ENCODE assay signal across 8 cellular contexts in the genomic region with DNA sequence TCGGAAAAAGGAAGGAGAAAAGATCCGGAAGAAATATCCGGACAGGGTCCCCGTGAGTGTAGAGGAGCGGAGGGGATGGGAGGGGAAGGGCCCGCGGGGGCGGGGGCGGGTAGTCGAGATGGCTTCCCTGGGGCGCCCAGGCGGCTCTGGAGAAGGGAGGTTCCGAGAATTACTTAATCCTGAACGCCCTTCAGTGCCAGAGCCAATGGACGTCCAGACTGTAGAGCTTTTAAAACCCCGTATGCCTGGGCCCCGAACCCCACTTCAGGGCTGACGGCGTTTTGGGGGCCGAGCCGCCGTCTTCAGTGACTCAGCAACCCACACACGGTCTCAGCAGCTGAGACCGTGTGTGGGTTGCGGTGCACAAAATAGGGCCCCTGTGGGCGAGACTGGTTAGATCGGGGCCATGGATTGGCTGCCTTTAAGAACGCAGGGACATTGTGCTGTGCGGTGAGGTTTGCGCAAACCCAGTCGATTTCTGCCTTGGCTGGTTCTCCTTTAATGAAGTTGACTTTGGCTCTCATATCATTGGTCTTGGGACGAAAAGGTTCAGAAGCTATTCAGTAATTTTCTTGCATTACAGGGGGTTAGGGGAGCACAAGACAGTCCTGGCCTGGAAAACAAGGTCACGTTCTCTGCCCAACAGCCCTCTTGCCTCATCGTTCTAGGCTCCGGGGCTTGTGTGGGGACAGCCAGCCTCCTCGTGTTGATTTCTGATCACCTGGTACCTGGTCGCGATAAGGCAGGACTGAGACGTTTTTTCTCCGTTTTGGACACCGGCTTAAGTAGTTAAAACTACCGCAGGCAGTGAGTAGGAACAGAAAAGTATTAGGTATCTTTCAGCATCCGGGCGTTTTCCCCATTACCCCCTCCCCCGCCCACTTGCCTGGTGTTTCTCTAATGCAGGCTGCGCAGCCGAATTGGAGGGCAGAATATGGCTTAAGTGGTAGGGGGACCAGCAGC. TPM values are rescaled to one million over a fixed set of nuclear protein-coding genes. Genes with fewer than 3 reads are reported as not detected.
A peak's percentile ranks its signal among the peaks of the same experiment; 100 is the strongest.
DNase-seq lines count a peak whose midpoint lies in the region; ATAC-seq, FAIRE-seq and TF ChIP-seq lines count a peak whose summit lies in the region.

No MANE protein-coding gene starts in this region.

- peak; percentile 61 for ATAC-seq in GM18909 (IDR thresholded peaks at IDR 0.05; ENCODE audit: poor library complexity, unreplicated experiment)
- peak; percentile 43 for ATAC-seq in HG03460 (IDR thresholded peaks at IDR 0.05; ENCODE audit: unreplicated experiment)

- WGBS in stomach, 5 donors = 0 to 2% (median 1%) methylated on average over 30 to 47 of the region's 47 CpGs

- peak overlapping the region; percentile 69 for H3K4me3 ChIP-seq in SJSA1
- peak overlapping the region; percentile 57 for H3K4me3 ChIP-seq in neuron (ENCODE audit: low read length)
- peak overlapping the region; percentile 55 to 87 (median 70) for H3K4me3 ChIP-seq in stomach

- H2AFZ ChIP-seq in neuron (ENCODE audit: low read depth, low read length) = peak overlapping the region; percentile 95

- no peak for FAIRE-seq in frontal cortex (lab: Jason Lieb, UNC)

- no peak for TF ChIP-seq CTCF in stomach (IDR thresholded peaks at IDR 0.05)

- DNase-seq in AG08395 (ENCODE audit: low spot score) (peak; percentile 77), SJSA1 (ENCODE audit: low read depth in 1 of 2, low spot score in 2 of 2) (peak; percentile 71 to 74), frontal cortex (ENCODE audit: low spot score in 2 of 2) (peak; percentile 36 to 52), stomach (peak; percentile 72)
- DNase-seq in activated gamma-delta T cell treated with anti-CD3 and anti-CD28 coated beads, Interleukin-2, amount 50 U/mL, for 16 hours (ENCODE audit: low read depth) = peak; percentile 80

- TF ChIP-seq POLR2A in stomach (IDR thresholded peaks at IDR 0.05) = no peak

- peaks cover 14% of the 10 kb centered on the region; the same call in 1 of the 2 replicates for H3K4me1 ChIP-seq in SJSA1 (replicated peaks)
- peaks cover 7% of the 10 kb centered on the region for H3K4me1 ChIP-seq in neuron (ENCODE audit: insufficient read depth, low read length)
- H3K4me1 ChIP-seq in stomach = peaks cover 9 to 47% (median 28%) of the 10 kb centered on the region in 4 donors

- TF ChIP-seq EP300 in stomach (IDR thresholded peaks at IDR 0.05) = no peak

- H3K27me3 ChIP-seq in SJSA1 (replicated peaks) (no peaks in the 10 kb centered on the region), neuron (ENCODE audit: insufficient read depth, low read length) (no peaks in the 10 kb centered on the region), stomach (no peaks in the 10 kb centered on the region)

- no peaks in the 10 kb centered on the region for H3K9me3 ChIP-seq in SJSA1 (replicated peaks)
- no peaks in the 10 kb centered on the region for H3K9me3 ChIP-seq in neuron (ENCODE audit: low read length)
- no peaks in the 10 kb centered on the region for H3K9me3 ChIP-seq in stomach

- H3K27ac ChIP-seq in SJSA1 = peak overlapping the region; percentile 97
- H3K27ac ChIP-seq in stomach = peak overlapping the region; percentile 99 to 100 (median 100)

- H3K36me3 ChIP-seq in SJSA1 = peaks cover 10% of the 10 kb centered on the region; the same call in 1 of the 2 replicates
- H3K36me3 ChIP-seq in neuron (ENCODE audit: insufficient read depth, low read length) = no peaks in the 10 kb centered on the region
- peaks cover 6 to 8% (median 7%) of the 10 kb centered on the region in 4 donors for H3K36me3 ChIP-seq in stomach

- intact Hi-C loops in stomach (cut with DNase I; ENCODE audit: low total_unique reads) = no loop called here

RNA-seq across cellular contexts. Expression of gene GABARAPL1, which starts 0.8 kb away (rescaled TPM):
- 38.0 and 43.7 TPM in 2 replicates for total RNA-seq in SJSA1 (2014; rRNA removed; shearing (Covaris generic))
- total RNA-seq in frontal cortex = 44.8 TPM
- total RNA-seq in stomach = 100 to 1,000 TPM in 2 of 5 donors, 10 to 100 TPM in 3; 28.4 to 116 (median 91.0) TPM
- polyA plus RNA-seq in stomach = 100 to 1,000 TPM in 2 of 3 donors, 10 to 100 TPM in 1; 63.5 to 133 (median 126) TPM

RNA-seq across cellular contexts. Expression of gene TMEM52B, which starts 34.6 kb away (rescaled TPM):
- 0.63 and 1.1 TPM in 2 replicates for total RNA-seq in SJSA1 (2014; rRNA removed; shearing (Covaris generic))
- total RNA-seq in frontal cortex (not detected), stomach (under 1 TPM in 2 of 5 donors, not detected in 3; 0.14 to 0.89 TPM)
- 1 to 10 TPM in 1 of 3 donors, under 1 TPM in 1, not detected in 1; 0.31 to 1.4 TPM for polyA plus RNA-seq in stomach

RNA-seq across cellular contexts. Expression of gene OLR1, which starts 41.5 kb away (rescaled TPM):
- total RNA-seq in SJSA1 (2014; rRNA removed; shearing (Covaris generic)) = 18.2 and 32.4 TPM in 2 replicates
- 4.1 TPM for total RNA-seq in frontal cortex
- 1 to 10 TPM in 2 of 5 donors, under 1 TPM in 1, not detected in 2; 0.55 to 4.5 (median 3.8) TPM for total RNA-seq in stomach
- polyA plus RNA-seq in stomach = 1 to 10 TPM in 2 of 3 donors, under 1 TPM in 1; 0.48 to 7.4 (median 5.7) TPM

Comparison
In these comparisons a context has a peak if more than half of its experiments do, and no peak if none do; other contexts are left out.
1. Peak in every context shown above with its lines: DNase-seq, ATAC-seq, H3K4me3 ChIP-seq and H3K27ac ChIP-seq.